In the genomic region with DNA sequence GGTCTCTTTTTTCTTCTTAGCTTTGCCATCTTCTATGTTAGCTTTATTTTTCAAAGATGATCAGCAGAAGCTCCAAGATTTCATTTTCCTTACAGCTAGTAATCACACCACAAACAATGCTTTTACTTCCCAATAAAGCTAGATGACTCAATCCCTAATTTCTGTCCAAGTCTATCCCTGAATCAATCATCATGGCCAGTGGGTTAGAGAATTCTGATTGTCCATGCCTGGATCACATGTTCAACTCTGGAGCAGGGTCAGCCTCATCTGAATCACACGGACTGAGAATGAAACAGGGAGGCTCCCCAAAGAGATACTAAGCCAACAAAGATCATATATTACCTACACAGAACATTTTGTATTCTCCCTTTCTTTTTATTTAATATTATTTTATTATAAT, we compare ENCODE assay signal across 16 cellular contexts.
DNase-seq lines count a peak whose midpoint lies in the region; ATAC-seq, FAIRE-seq and TF ChIP-seq lines count a peak whose summit lies in the region.
"Had no signal": no experiment of that assay in that cellular context is flagged by ENCODE, and none has a peak within 500 bp of the region (broad histone marks: within the 10 kb centered on the region; RNA-seq: fewer than 3 reads in every experiment).

No MANE protein-coding gene starts in this region.

- no peak for DNase-seq in GM12892 (ENCODE audit: insufficient read length)
- DNase-seq in amniotic epithelial cell (ENCODE audit: low read depth), result peak; percentile 12
- peak; percentile 2 for DNase-seq in kidney tubule cell (ENCODE audit: low spot score)
- no peak for DNase-seq in T-cell
- DNase-seq in D721Med (ENCODE audit: insufficient read length, low spot score), result no peak
- no peak for DNase-seq in small intestine
- DNase-seq in Peyer's patch, result no peak
- DNase-seq: 8988T, DMS153, NCI-H1436 treated with DMSO at 0.1 percent for 48 hours, NCI-H2081, NCI-H510A, NCI-H774 had no signal

- no peaks in the 10 kb centered on the region for H3K79me2 ChIP-seq in ACC112 (ENCODE audit: control insufficient read depth, insufficient read depth, low read length, unreplicated experiment)

- FAIRE-seq in GM12892 (lab: Jason Lieb, UNC), result peak; percentile 60
- no peak for FAIRE-seq in D721Med (lab: Jason Lieb, UNC)
- FAIRE-seq in small intestine (lab: Jason Lieb, UNC), result no peak

- H3K9me3 Mint-ChIP-seq in T-cell, result no peaks in the 10 kb centered on the region

- ATAC-seq in T-cell (replicated peaks in 1 of 4), result no peak
- ATAC-seq: HCT116 had no signal

- TF ChIP-seq POLR2A in GM12892 (IDR thresholded peaks at IDR 0.05; ENCODE audit: low read depth, low read length) (no peak), Peyer's patch (IDR thresholded peaks at IDR 0.05) (no peak)

- no peak overlapping the region for H3K4me3 Mint-ChIP-seq in T-cell

- no peak overlapping the region for H3K27ac Mint-ChIP-seq in T-cell

- no peaks in the 10 kb centered on the region for H3K27me3 ChIP-seq in ACC112 (ENCODE audit: insufficient read depth, low read length)
- H3K27me3 ChIP-seq in small intestine (ENCODE audit: control insufficient read depth in 2 of 2, insufficient read depth in 2 of 2, low read length in 2 of 2), result no peaks in the 10 kb centered on the region
- H3K27me3 ChIP-seq in Peyer's patch, result no peaks in the 10 kb centered on the region

- no peaks in the 10 kb centered on the region for H3K36me3 Mint-ChIP-seq in T-cell

- peak overlapping the region; percentile 5; the same call in 1 of the 2 replicates for H3K27ac ChIP-seq in ACC112 (ENCODE audit: low read depth, low read length)
- no peak overlapping the region for H3K27ac ChIP-seq in small intestine (ENCODE audit: low read depth in 1 of 2, low read length in 1 of 2)
- H3K27ac ChIP-seq in Peyer's patch, result no peak overlapping the region
- H3K27ac ChIP-seq: C4-2B had no signal

- no peak overlapping the region for H2AFZ ChIP-seq in ACC112 (ENCODE audit: low read length, unreplicated experiment)

- CTCF ChIA-PET in T-cell (lab: Charles Lee), result no interaction called here

- H3K4me3 ChIP-seq in ACC112 (ENCODE audit: low read depth, low read length) (no peak overlapping the region), small intestine (ENCODE audit: low read depth in 1 of 2, low read length in 2 of 2) (no peak overlapping the region), Peyer's patch (no peak overlapping the region)

- POLR2A ChIA-PET in T-cell (lab: Charles Lee), result interaction anchor here in 1 of 2 donors (0.5 to 0.6 kb wide), 2 partner anchors 21 to 52 kb away, joined by 3 read pairs; no protein-coding TSS in a partner anchor

- TF ChIP-seq CTCF in D721Med (IDR thresholded peaks at IDR 0.05; ENCODE audit: insufficient read depth, missing control alignments) (no peak), Peyer's patch (IDR thresholded peaks at IDR 0.05) (no peak)

- H3K4me1 ChIP-seq in ACC112 (ENCODE audit: control insufficient read depth, insufficient read depth, low read length, unreplicated experiment) (peaks cover 38% of the 10 kb centered on the region), small intestine (ENCODE audit: control insufficient read depth in 2 of 2, insufficient read depth in 1 of 2, low read depth in 1 of 2, low read length in 1 of 2) (no peaks in the 10 kb centered on the region), Peyer's patch (no peaks in the 10 kb centered on the region)

- H3K4me1 Mint-ChIP-seq in T-cell, result no peaks in the 10 kb centered on the region

- WGBS in small intestine, 3 donors, result 46 to 67% (median 50%) methylated on average over 1 of the region's 1 CpG

- H3K36me3 ChIP-seq in ACC112 (ENCODE audit: insufficient read depth, low read length) (no peaks in the 10 kb centered on the region), small intestine (ENCODE audit: control insufficient read depth in 2 of 2, insufficient read depth in 2 of 2, low read length in 2 of 2) (no peaks in the 10 kb centered on the region), Peyer's patch (no peaks in the 10 kb centered on the region)

- no peaks in the 10 kb centered on the region for H3K9me3 ChIP-seq in small intestine (ENCODE audit: control insufficient read depth, low read depth)
- no peaks in the 10 kb centered on the region for H3K9me3 ChIP-seq in Peyer's patch

- H3K27me3 Mint-ChIP-seq in T-cell, result no peaks in the 10 kb centered on the region

Comparison
In these comparisons a context has a peak if more than half of its experiments do, and no peak if none do; other contexts are left out.
1. DNase-seq: peak in amniotic epithelial cell (single experiment) and kidney tubule cell (single experiment); none in GM12892 (single experiment), T-cell (0 of 34), D721Med (single experiment), small intestine (single experiment) and Peyer's patch (0 of 3).